In the genomic region with DNA sequence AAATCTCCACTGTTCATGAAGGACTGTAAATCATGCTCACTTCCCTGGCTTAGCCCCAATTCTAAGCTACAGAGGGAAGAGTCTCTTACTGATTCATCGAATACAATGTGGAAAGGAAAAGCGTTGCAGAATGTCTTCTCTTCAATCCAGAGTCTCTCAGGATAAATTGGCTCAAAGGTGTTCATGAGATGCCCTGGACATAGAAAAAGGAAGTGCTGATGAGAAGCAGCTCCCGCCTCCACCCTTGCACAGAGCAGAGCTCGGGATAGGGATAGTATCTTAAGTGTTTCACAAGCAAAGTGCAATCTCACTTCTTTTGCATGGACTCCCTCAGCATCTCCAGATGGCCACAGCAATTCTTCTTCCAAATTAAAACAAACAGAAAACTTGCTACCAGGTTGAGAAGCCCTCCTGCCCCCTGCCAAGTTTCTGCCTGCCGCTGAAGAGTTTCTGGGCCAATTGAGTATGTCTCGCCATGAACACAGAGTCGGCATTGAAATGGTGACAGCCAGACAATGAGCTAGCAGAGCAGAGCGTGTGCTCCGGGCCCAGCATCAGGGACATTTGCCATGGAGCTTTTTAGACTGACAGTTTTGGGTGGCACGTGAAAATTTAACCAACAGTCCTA, we compare ENCODE assay signal across 20 cellular contexts.
"Had no signal": no experiment of that assay in that cellular context is flagged by ENCODE, and none has a peak within 500 bp of the region (broad histone marks: within the 10 kb centered on the region; RNA-seq: fewer than 3 reads in every experiment).

No MANE protein-coding gene starts in this region.

- H3K9me3 ChIP-seq: breast epithelium, MG63 had no signal

- H3K4me1 ChIP-seq: breast epithelium had no signal

- H3K36me3 ChIP-seq: breast epithelium, MG63 had no signal

- DNase-seq: activated CD4-positive, alpha-beta memory T cell treated with anti-CD3 and anti-CD28 coated beads for 36 hours; activated CD4-positive, alpha-beta T cell treated with anti-CD3 and anti-CD28 coated beads, Interleukin-2, amount 10 ng/mL, durations not matched to agents 7 days and 5 days; activated CD4-positive, CD25-positive, alpha-beta regulatory T cell; activated CD8-positive, alpha-beta memory T cell treated with anti-CD3 and anti-CD28 coated beads for 24 hours; activated gamma-delta T cell treated with Interleukin-2 at 50 U/mL for 16 hours; activated naive CD4-positive, alpha-beta T cell treated with anti-CD3 and anti-CD28 coated beads, Interleukin-2, amount 10 ng/mL, durations not matched to agents 7 days and 5 days; activated naive CD8-positive, alpha-beta T cell treated with anti-CD3 and anti-CD28 coated beads for 36 hours; activated T-cell treated with anti-CD3 and anti-CD28 coated beads for 4 hours; activated T-cell treated with anti-CD3 and anti-CD28 coated beads, Interleukin-2, amount 50 U/mL, for 48 hours; MG63; NCI-H146; NCI-H187 treated with DMSO at 0.1 percent for 48 hours; NCI-H2081 treated with DMSO at 0.1 percent for 48 hours; NCI-H526 treated with DMSO at 0.1 percent for 48 hours; NCI-H82; SIG-M5; T-helper 2 cell; T1000 had no signal

- H3K27ac ChIP-seq: breast epithelium, VCaP had no signal

- H3K27me3 ChIP-seq: breast epithelium, MG63 had no signal

- H3K4me3 ChIP-seq: breast epithelium, MG63 had no signal
